7 cellular contexts compared by ENCODE assay signal in the genomic region with DNA sequence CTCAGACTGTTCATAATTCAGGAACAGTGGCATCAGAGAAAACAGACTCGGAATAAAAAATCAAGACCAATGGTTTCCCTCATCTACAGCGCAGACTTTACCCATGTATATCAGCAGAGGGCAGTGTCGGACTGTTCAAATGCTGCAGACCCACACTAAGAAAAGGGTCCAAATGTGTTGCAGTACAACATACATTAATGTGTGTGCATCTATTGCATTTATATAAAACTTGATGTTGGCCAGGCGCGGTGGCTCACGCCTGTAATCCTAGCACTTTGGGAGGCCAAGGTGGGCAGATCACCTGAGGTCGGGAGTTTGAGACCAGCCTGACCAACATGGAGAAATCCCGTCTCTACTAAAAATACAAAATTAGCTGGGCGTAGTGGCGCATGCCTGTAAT. TPM values are rescaled to one million over a fixed set of nuclear protein-coding genes. Genes with fewer than 3 reads are reported as not detected.
DNase-seq lines count a peak whose midpoint lies in the region; ATAC-seq and TF ChIP-seq lines count a peak whose summit lies in the region.
"Not testable (repeated sequence)": the region's sequence is repeated elsewhere in the genome, so short reads cannot be mapped to it uniquely, and the experiment has no call there.

No MANE protein-coding gene starts in this region.

- peak; percentile 78 for DNase-seq in NCI-H1105 (lab: John Stamatoyannopoulos, UW)
- DNase-seq in Panc1 (ENCODE audit: low read depth, low spot score); retinal pigment epithelial cell (ENCODE audit: low read depth): not testable (repeated sequence)
- peak; percentile 13 for DNase-seq in activated CD8-positive, alpha-beta memory T cell treated with anti-CD3 and anti-CD28 coated beads, Interleukin-2, amount 50 U/mL, for 1 hour (ENCODE audit: extremely low read depth)
- peak; percentile 81 for DNase-seq in dermis blood vessel endothelial cell
- peak; percentile 80 for DNase-seq in inferior parietal cortex (ENCODE audit: extremely low spot score)

- peak overlapping the region; percentile 100 for H3K27ac ChIP-seq in Panc1 (ENCODE audit: low read length)

- POLR2A ChIA-PET in Panc1 (lab: Charles Lee): interaction anchor here (1.6 kb wide), 1 partner anchor 17 kb away, joined by 3 read pairs; no protein-coding TSS in a partner anchor

- BruUV-seq in Panc1 (replicated peaks; lab: Mats Ljungman, UMichigan): not testable (repeated sequence)

- H3K36me3 ChIP-seq in Panc1 (ENCODE audit: control insufficient read depth, insufficient read depth, low read length): peaks cover 64% of the 10 kb centered on the region

- H3K4me1 ChIP-seq in Panc1 (ENCODE audit: control insufficient read depth, insufficient read depth, low read length): peaks cover 82% of the 10 kb centered on the region

- intact Hi-C loops in Panc1 (cut with micrococcal nuclease; ENCODE audit: unreplicated experiment): loop anchor here (10.0 kb wide), 2 partner anchors 85 to 145 kb away; no protein-coding TSS in a partner anchor

- peak; percentile 39 for ATAC-seq in Panc1

- CTCF ChIA-PET in Panc1 (lab: Charles Lee): interaction anchor here (0.7 kb wide), 1 partner anchor 23 kb away, joined by 4 read pairs; no protein-coding TSS in a partner anchor

- H3K4me3 ChIP-seq in Panc1 (ENCODE audit: low read depth in 2 of 2, low read length in 2 of 2); retinal pigment epithelial cell (ENCODE audit: low read length): not testable (repeated sequence)

- H3K9me3 ChIP-seq in Panc1 (ENCODE audit: control insufficient read depth, insufficient read depth, low read depth, low read length): not testable (repeated sequence)

- H3K27me3 ChIP-seq in Panc1 (ENCODE audit: control insufficient read depth, insufficient read depth, low read length): not testable (repeated sequence)

- in situ Hi-C loops in Panc1 (cut with HindIII; ENCODE audit: low pct_unique_long_range_greater_than_20kb, low sequenced_read_pairs): loop anchor here (5.0 kb wide), 1 partner anchor 83 kb away; no protein-coding TSS in a partner anchor

- TF ChIP-seq CTCF in GM12872 (IDR thresholded peaks at IDR 0.05; ENCODE audit: insufficient read depth, low read depth, low read length) (peak; percentile 70), Panc1 (IDR thresholded peaks at IDR 0.05) (peak; percentile 81), retinal pigment epithelial cell (conservative IDR thresholded peaks at IDR 0.05; ENCODE audit: low read depth, low read length) (peak; percentile 66)

RNA-seq across cellular contexts. Expression of gene ANXA2, which starts 38.0 kb away (rescaled TPM):
- total RNA-seq in Panc1 (2021; ENCODE audit: unreplicated experiment): 1,903 TPM
- 1,847 TPM for polyA plus RNA-seq in Panc1 (2012; ENCODE audit: insufficient read length)
- 3,547 and 3,999 TPM in 2 replicates for total RNA-seq in dermis blood vessel endothelial cell
